ENCODE assay signal across 8 cellular contexts in genomic region chr7:70698219-70698832, GRCh38.
DNase-seq lines count a peak whose midpoint lies in the region; ATAC-seq and TF ChIP-seq lines count a peak whose summit lies in the region.

No MANE protein-coding gene starts in this region.

- no peak overlapping the region for H4K8ac ChIP-seq in trophoblast cell (ENCODE audit: low read depth, low read length)

- peaks cover 4% of the 10 kb centered on the region for H3K4me1 Mint-ChIP-seq in activated CD4-positive, alpha-beta T cell treated with anti-CD3 and anti-CD28 coated beads, Interleukin-2, amount 10 ng/mL, durations not matched to agents 24 days and 14 days

- no CpG with 5 or more reads among the region's 2 CpGs for WGBS in trophoblast cell (ENCODE audit: extremely low coverage, insufficient coverage, insufficient read length)

- H3K9me3 Mint-ChIP-seq in activated CD4-positive, alpha-beta T cell treated with anti-CD3 and anti-CD28 coated beads, Interleukin-2, amount 10 ng/mL, durations not matched to agents 24 days and 14 days, result no peaks in the 10 kb centered on the region

- no peak overlapping the region for H3K27ac ChIP-seq in trophoblast cell (ENCODE audit: low read depth, low read length)

- no peak overlapping the region for H3K18ac ChIP-seq in trophoblast cell (ENCODE audit: low read length)

- no peak overlapping the region for H3K23ac ChIP-seq in trophoblast cell (ENCODE audit: low read length)

- no peak overlapping the region for H2BK12ac ChIP-seq in trophoblast cell (ENCODE audit: low read length)

- peaks cover 37% of the 10 kb centered on the region for H3K27me3 Mint-ChIP-seq in activated CD4-positive, alpha-beta T cell treated with anti-CD3 and anti-CD28 coated beads, Interleukin-2, amount 10 ng/mL, durations not matched to agents 24 days and 14 days

- no peaks in the 10 kb centered on the region for H3K4me1 ChIP-seq in trophoblast cell (ENCODE audit: control insufficient read depth in 1 of 2, insufficient read depth in 2 of 2, low read length in 2 of 2)

- H3K79me1 ChIP-seq in trophoblast cell (ENCODE audit: low read length), result peaks cover 14% of the 10 kb centered on the region

- H4K12ac ChIP-seq in trophoblast cell (ENCODE audit: low read depth, low read length), result no peak overlapping the region

- TF ChIP-seq CTCF in fibroblast of pulmonary artery (IDR thresholded peaks at IDR 0.05; ENCODE audit: low read length, missing control alignments), result peak; percentile 90

- H3K4me3 ChIP-seq in MG63 (peak overlapping the region; percentile 79; the same call in 1 of the 2 replicates), fibroblast of pulmonary artery (replicated peaks; ENCODE audit: low read depth, low read length) (no peak overlapping the region), trophoblast cell (ENCODE audit: low read depth, low read length) (no peak overlapping the region)

- H2BK5ac ChIP-seq in trophoblast cell (ENCODE audit: low read depth, low read length, poor library complexity), result no peak overlapping the region

- no peak overlapping the region for H3K14ac ChIP-seq in trophoblast cell (ENCODE audit: low read length)

- H3K36me3 Mint-ChIP-seq in activated CD4-positive, alpha-beta T cell treated with anti-CD3 and anti-CD28 coated beads, Interleukin-2, amount 10 ng/mL, durations not matched to agents 24 days and 14 days (ENCODE audit: low read depth), result peaks cover 2% of the 10 kb centered on the region

- H4K91ac ChIP-seq in trophoblast cell (ENCODE audit: low read depth, low read length), result no peak overlapping the region

- DNase-seq in activated CD4-positive, alpha-beta T cell treated with anti-CD3 and anti-CD28 coated beads, Interleukin-2, amount 10 ng/mL, durations not matched to agents 24 days and 14 days, result peak; percentile 73
- no peak for DNase-seq in activated CD4-positive, alpha-beta T cell treated with anti-CD3 and anti-CD28 coated beads, Interleukin-2, amount 50 U/mL, for 48 hours
- DNase-seq in MG63 (no peak), SK-N-DZ (ENCODE audit: low spot score) (peak; percentile 68), fibroblast of pulmonary artery (ENCODE audit: low read depth) (peak; percentile 76), trophoblast cell (peak; percentile 17 to 56), T1000 (lab: John Stamatoyannopoulos, UW) (no peak)

- H3K9me3 ChIP-seq in MG63 (no peaks in the 10 kb centered on the region), trophoblast cell (ENCODE audit: insufficient read depth, low read depth, low read length) (no peaks in the 10 kb centered on the region)

- H2AFZ ChIP-seq in trophoblast cell (ENCODE audit: insufficient read depth, low read length, poor library complexity), result no peak overlapping the region

- no peak overlapping the region for H2BK120ac ChIP-seq in trophoblast cell (ENCODE audit: insufficient read depth, low read length, poor library complexity)

- intact Hi-C loops in activated CD4-positive, alpha-beta T cell treated with anti-CD3 and anti-CD28 coated beads, Interleukin-2, amount 10 ng/mL, durations not matched to agents 24 days and 14 days (cut with micrococcal nuclease), result loop anchor here (5.0 to 10.0 kb wide), 3 partner anchors 51 to 244 kb away; no protein-coding TSS in a partner anchor

- H3K27me3 ChIP-seq in MG63 (no peaks in the 10 kb centered on the region), trophoblast cell (ENCODE audit: insufficient read depth, low read length) (peaks cover 9% of the 10 kb centered on the region)

- H3K79me2 ChIP-seq in trophoblast cell (ENCODE audit: control insufficient read depth, insufficient read depth, low read length, poor library complexity), result peaks cover 7% of the 10 kb centered on the region

- H2AK5ac ChIP-seq in trophoblast cell (ENCODE audit: low read length), result no peak overlapping the region

- no peak overlapping the region for H3K9ac ChIP-seq in trophoblast cell (ENCODE audit: low read length)

- no peak overlapping the region for H3K4ac ChIP-seq in trophoblast cell (ENCODE audit: low read depth, low read length)

- H3K36me3 ChIP-seq in MG63 (peaks cover 52% of the 10 kb centered on the region), trophoblast cell (ENCODE audit: control insufficient read depth in 1 of 2, insufficient read depth in 2 of 2, low read length in 2 of 2) (peaks cover 3 to 5% of the 10 kb centered on the region in 2 experiments)

- ATAC-seq in GM21529 (IDR thresholded peaks at IDR 0.05; ENCODE audit: unreplicated experiment), result no peak

- H3K4me2 ChIP-seq in trophoblast cell (ENCODE audit: low read length), result no peak overlapping the region

- H3K4me3 Mint-ChIP-seq in activated CD4-positive, alpha-beta T cell treated with anti-CD3 and anti-CD28 coated beads, Interleukin-2, amount 10 ng/mL, durations not matched to agents 24 days and 14 days, result no peak overlapping the region

- H3K27ac Mint-ChIP-seq in activated CD4-positive, alpha-beta T cell treated with anti-CD3 and anti-CD28 coated beads, Interleukin-2, amount 10 ng/mL, durations not matched to agents 24 days and 14 days, result no peak overlapping the region

Comparison
In these comparisons a context has a peak if more than half of its experiments do, and no peak if none do; other contexts are left out.
1. DNase-seq: peak in activated CD4-positive, alpha-beta T cell treated with anti-CD3 and anti-CD28 coated beads, Interleukin-2, amount 10 ng/mL, durations not matched to agents 24 days and 14 days (single experiment), SK-N-DZ (single experiment), fibroblast of pulmonary artery (single experiment) and trophoblast cell (2 of 2); none in activated CD4-positive, alpha-beta T cell treated with anti-CD3 and anti-CD28 coated beads, Interleukin-2, amount 50 U/mL, for 48 hours (0 of 2), MG63 (single experiment) and T1000 (single experiment).